In genomic region chr7:53900856-53901528, GRCh38 we compare ENCODE assay signal across 2 cellular contexts.
TF ChIP-seq lines count a peak whose summit lies in the region.

No MANE protein-coding gene starts in this region.

TF ChIP-seq in SK-N-SH, 30 proteins besides CTCF, POLR2A, EP300 and RAD21 (continued from another document):
- TF ChIP-seq NRF1 (IDR thresholded peaks at IDR 0.05; ENCODE audit: low read depth, low read length) (no peak), TCF12 (IDR thresholded peaks at IDR 0.05) (no peak)
- TF ChIP-seq, protein P1, sequence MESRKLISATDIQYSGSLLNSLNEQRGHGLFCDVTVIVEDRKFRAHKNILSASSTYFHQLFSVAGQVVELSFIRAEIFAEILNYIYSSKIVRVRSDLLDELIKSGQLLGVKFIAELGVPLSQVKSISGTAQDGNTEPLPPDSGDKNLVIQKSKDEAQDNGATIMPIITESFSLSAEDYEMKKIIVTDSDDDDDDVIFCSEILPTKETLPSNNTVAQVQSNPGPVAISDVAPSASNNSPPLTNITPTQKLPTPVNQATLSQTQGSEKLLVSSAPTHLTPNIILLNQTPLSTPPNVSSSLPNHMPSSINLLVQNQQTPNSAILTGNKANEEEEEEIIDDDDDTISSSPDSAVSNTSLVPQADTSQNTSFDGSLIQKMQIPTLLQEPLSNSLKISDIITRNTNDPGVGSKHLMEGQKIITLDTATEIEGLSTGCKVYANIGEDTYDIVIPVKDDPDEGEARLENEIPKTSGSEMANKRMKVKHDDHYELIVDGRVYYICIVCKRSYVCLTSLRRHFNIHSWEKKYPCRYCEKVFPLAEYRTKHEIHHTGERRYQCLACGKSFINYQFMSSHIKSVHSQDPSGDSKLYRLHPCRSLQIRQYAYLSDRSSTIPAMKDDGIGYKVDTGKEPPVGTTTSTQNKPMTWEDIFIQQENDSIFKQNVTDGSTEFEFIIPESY (IDR thresholded peaks at IDR 0.05; ENCODE audit: borderline replicate concordance, low read depth), result no peak

TF ChIP-seq in SK-N-SH treated with all-trans-retinoic acid at 6 μM for 48 hours, 23 proteins besides CTCF, POLR2A, EP300 and RAD21:
- TF ChIP-seq, protein P2, sequence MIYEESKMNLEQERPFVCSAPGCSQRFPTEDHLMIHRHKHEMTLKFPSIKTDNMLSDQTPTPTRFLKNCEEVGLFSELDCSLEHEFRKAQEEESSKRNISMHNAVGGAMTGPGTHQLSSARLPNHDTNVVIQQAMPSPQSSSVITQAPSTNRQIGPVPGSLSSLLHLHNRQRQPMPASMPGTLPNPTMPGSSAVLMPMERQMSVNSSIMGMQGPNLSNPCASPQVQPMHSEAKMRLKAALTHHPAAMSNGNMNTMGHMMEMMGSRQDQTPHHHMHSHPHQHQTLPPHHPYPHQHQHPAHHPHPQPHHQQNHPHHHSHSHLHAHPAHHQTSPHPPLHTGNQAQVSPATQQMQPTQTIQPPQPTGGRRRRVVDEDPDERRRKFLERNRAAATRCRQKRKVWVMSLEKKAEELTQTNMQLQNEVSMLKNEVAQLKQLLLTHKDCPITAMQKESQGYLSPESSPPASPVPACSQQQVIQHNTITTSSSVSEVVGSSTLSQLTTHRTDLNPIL (CRISPR knock-in tag; IDR thresholded peaks at IDR 0.05; ENCODE audit: low read depth), result no peak
- no peak for TF ChIP-seq TCF4 (CRISPR knock-in tag; IDR thresholded peaks at IDR 0.05; ENCODE audit: borderline replicate concordance)
- no peak for TF ChIP-seq ZFP3 (CRISPR knock-in tag; IDR thresholded peaks at IDR 0.05)
- TF ChIP-seq ZNF70 (CRISPR knock-in tag; IDR thresholded peaks at IDR 0.05), result no peak
- TF ChIP-seq, protein P3, sequence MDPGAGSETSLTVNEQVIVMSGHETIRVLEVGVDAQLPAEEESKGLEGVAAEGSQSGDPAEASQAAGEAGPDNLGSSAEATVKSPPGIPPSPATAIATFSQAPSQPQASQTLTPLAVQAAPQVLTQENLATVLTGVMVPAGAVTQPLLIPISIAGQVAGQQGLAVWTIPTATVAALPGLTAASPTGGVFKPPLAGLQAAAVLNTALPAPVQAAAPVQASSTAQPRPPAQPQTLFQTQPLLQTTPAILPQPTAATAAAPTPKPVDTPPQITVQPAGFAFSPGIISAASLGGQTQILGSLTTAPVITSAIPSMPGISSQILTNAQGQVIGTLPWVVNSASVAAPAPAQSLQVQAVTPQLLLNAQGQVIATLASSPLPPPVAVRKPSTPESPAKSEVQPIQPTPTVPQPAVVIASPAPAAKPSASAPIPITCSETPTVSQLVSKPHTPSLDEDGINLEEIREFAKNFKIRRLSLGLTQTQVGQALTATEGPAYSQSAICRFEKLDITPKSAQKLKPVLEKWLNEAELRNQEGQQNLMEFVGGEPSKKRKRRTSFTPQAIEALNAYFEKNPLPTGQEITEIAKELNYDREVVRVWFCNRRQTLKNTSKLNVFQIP (CRISPR knock-in tag; IDR thresholded peaks at IDR 0.05; ENCODE audit: borderline replicate concordance, low read depth), result no peak
- TF ChIP-seq ISL1 (CRISPR knock-in tag; IDR thresholded peaks at IDR 0.05), result no peak
- no peak for TF ChIP-seq OSR1 (CRISPR knock-in tag; IDR thresholded peaks at IDR 0.05)
- no peak for TF ChIP-seq ZNF8 (CRISPR knock-in tag; IDR thresholded peaks at IDR 0.05)
- no peak for TF ChIP-seq RARB (CRISPR knock-in tag; IDR thresholded peaks at IDR 0.05)
- TF ChIP-seq SNAI2 (CRISPR knock-in tag; IDR thresholded peaks at IDR 0.05), result no peak
- TF ChIP-seq ESRRG (CRISPR knock-in tag; IDR thresholded peaks at IDR 0.05), result no peak
- TF ChIP-seq BACH2 (CRISPR knock-in tag; IDR thresholded peaks at IDR 0.05; ENCODE audit: borderline replicate concordance), result no peak
- TF ChIP-seq GLIS3 (CRISPR knock-in tag; IDR thresholded peaks at IDR 0.05), result no peak
- no peak for TF ChIP-seq ZFP30 (CRISPR knock-in tag; IDR thresholded peaks at IDR 0.05)
